Comparison of ENCODE assay signal across 24 cellular contexts in genomic region chr2:75637568-75637967, GRCh38.
"Had no signal": no experiment of that assay in that cellular context is flagged by ENCODE, and none has a peak within 500 bp of the region (broad histone marks: within the 10 kb centered on the region; RNA-seq: fewer than 3 reads in every experiment).

No MANE protein-coding gene starts in this region.

- H3K36me3 ChIP-seq: gastrocnemius medialis, right atrium auricular region, stomach, upper lobe of left lung had no signal

- H3K4me3 Mint-ChIP-seq: activated CD4-positive, alpha-beta memory T cell treated with anti-CD3 and anti-CD28 coated beads for 36 hours; activated naive CD8-positive, alpha-beta T cell; activated T-helper 1 cell treated with anti-CD3 and anti-CD28 coated beads, Interleukin-12 subunit alpha, Interleukin-12 subunit beta, Interleukin-2, Interleukin-4 antibody, amounts not matched to agents 30 ng/mL and 10 ng/mL and 1 ng/mL, durations not matched to agents 14 hours and 24 hours and 36 hours; mesothelial cell of epicardium; nephron; stimulated activated effector memory CD8-positive, alpha-beta T cell treated with anti-CD3 and anti-CD28 coated beads, Interleukin-12 subunit alpha, Interleukin-12 subunit beta, amount 100 ng/mL, for 72 hours had no signal

- ATAC-seq: body of pancreas; gastrocnemius medialis; left lobe of liver; stimulated activated effector memory CD8-positive, alpha-beta T cell treated with anti-CD3 and anti-CD28 coated beads, Interleukin-12 subunit alpha, Interleukin-12 subunit beta, amount 100 ng/mL, for 72 hours had no signal

- H3K9me3 ChIP-seq: body of pancreas, gastrocnemius medialis, right atrium auricular region, stomach, testis, upper lobe of left lung had no signal

- H3K27ac Mint-ChIP-seq: activated CD4-positive, alpha-beta memory T cell treated with anti-CD3 and anti-CD28 coated beads for 36 hours; activated naive CD8-positive, alpha-beta T cell; activated T-helper 1 cell treated with anti-CD3 and anti-CD28 coated beads, Interleukin-12 subunit alpha, Interleukin-12 subunit beta, Interleukin-2, Interleukin-4 antibody, amounts not matched to agents 30 ng/mL and 10 ng/mL and 1 ng/mL, durations not matched to agents 14 hours and 24 hours and 36 hours; mesothelial cell of epicardium; stimulated activated effector memory CD8-positive, alpha-beta T cell treated with anti-CD3 and anti-CD28 coated beads, Interleukin-12 subunit alpha, Interleukin-12 subunit beta, amount 100 ng/mL, for 72 hours had no signal

- H3K36me3 Mint-ChIP-seq: activated CD4-positive, alpha-beta memory T cell treated with anti-CD3 and anti-CD28 coated beads for 36 hours; activated naive CD8-positive, alpha-beta T cell; mesothelial cell of epicardium; stimulated activated effector memory CD8-positive, alpha-beta T cell treated with anti-CD3 and anti-CD28 coated beads, Interleukin-12 subunit alpha, Interleukin-12 subunit beta, amount 100 ng/mL, for 72 hours had no signal

- H3K27me3 ChIP-seq: body of pancreas, gastrocnemius medialis, right atrium auricular region, testis, upper lobe of left lung had no signal

- H3K9me3 Mint-ChIP-seq: activated CD4-positive, alpha-beta memory T cell treated with anti-CD3 and anti-CD28 coated beads for 36 hours; activated T-helper 1 cell treated with anti-CD3 and anti-CD28 coated beads, Interleukin-12 subunit alpha, Interleukin-12 subunit beta, Interleukin-2, Interleukin-4 antibody, amounts not matched to agents 30 ng/mL and 10 ng/mL and 1 ng/mL, durations not matched to agents 14 hours and 24 hours and 36 hours; mesothelial cell of epicardium; nephron; stimulated activated effector memory CD8-positive, alpha-beta T cell treated with anti-CD3 and anti-CD28 coated beads, Interleukin-12 subunit alpha, Interleukin-12 subunit beta, amount 100 ng/mL, for 72 hours had no signal

- H3K27ac ChIP-seq: body of pancreas, gastrocnemius medialis, right atrium auricular region, stomach, testis, upper lobe of left lung had no signal

- H3K4me1 Mint-ChIP-seq: stimulated activated effector memory CD8-positive, alpha-beta T cell treated with anti-CD3 and anti-CD28 coated beads, Interleukin-12 subunit alpha, Interleukin-12 subunit beta, amount 100 ng/mL, for 72 hours had no signal

- H3K4me3 ChIP-seq: body of pancreas, gastrocnemius medialis, lung, right atrium auricular region, stomach, testis, upper lobe of left lung had no signal

- DNase-seq: activated CD4-positive, alpha-beta memory T cell treated with anti-CD3 and anti-CD28 coated beads for 36 hours; activated CD4-positive, alpha-beta T cell treated with anti-CD3 and anti-CD28 coated beads for 1 hour; activated gamma-delta T cell treated with Interleukin-2 at 50 U/mL for 16 hours; activated T-cell treated with anti-CD3 and anti-CD28 coated beads for 4 hours; body of pancreas; central memory CD4-positive, alpha-beta T cell; cortex of kidney; gastrocnemius medialis; head of caudate nucleus; kidney; occipital lobe; small intestine; stimulated activated CD4-positive, alpha-beta T cell treated with anti-CD3 and anti-CD28 coated beads, Interleukin-4, amount 100 ng/mL, for 24 hours; stomach; testis; upper lobe of left lung had no signal

- FAIRE-seq: kidney, small intestine had no signal
